In the genomic region with DNA sequence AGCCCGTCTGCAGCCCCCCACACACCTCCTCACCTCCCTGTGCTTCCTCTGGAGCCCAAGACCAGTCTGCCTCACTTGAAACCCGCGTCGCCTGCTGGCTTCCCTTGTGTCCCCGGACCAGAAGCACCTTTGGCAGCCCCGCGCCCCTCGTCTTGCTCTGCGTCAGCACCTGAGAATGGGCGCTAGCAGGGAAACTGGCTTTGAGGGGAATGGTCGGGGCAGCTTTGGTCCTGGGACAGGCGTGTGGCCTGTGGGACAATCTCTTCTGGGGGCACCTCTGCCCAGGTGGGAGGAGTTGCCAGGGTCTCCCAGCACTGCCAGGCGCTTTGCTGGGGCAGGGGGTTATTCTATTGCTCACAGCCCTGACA, we compare ENCODE assay signal across 1 cellular context.
TF ChIP-seq lines count a peak whose summit lies in the region.

No MANE protein-coding gene starts in this region.

TF ChIP-seq in HepG2, 621 proteins besides CTCF, POLR2A, EP300 and RAD21 (continued from another document and continues in another):
- no peak for TF ChIP-seq FOXJ3 (CRISPR knock-in tag; IDR thresholded peaks at IDR 0.05; ENCODE audit: borderline replicate concordance)
- TF ChIP-seq ZNF337 (CRISPR knock-in tag; IDR thresholded peaks at IDR 0.05; ENCODE audit: borderline replicate concordance, low read depth): no peak
- TF ChIP-seq SALL2 (CRISPR knock-in tag; IDR thresholded peaks at IDR 0.05): 0 out of 2 replicates have a peak, but pooled peaks have one; percentile 21
- no peak for TF ChIP-seq HHEX (CRISPR knock-in tag; IDR thresholded peaks at IDR 0.05)
- peak; percentile 32 for TF ChIP-seq U2AF1 (optimal IDR thresholded peaks at IDR 0.05; ENCODE audit: low read depth, low read length)
- TF ChIP-seq IKZF1 (IDR thresholded peaks at IDR 0.05): no peak
- no peak for TF ChIP-seq ZBTB49 (CRISPR knock-in tag; IDR thresholded peaks at IDR 0.05; ENCODE audit: borderline replicate concordance)
- no peak for TF ChIP-seq LRRFIP1 (CRISPR knock-in tag; conservative IDR thresholded peaks at IDR 0.05)
- no peak for TF ChIP-seq MZF1 (CRISPR knock-in tag; IDR thresholded peaks at IDR 0.05; ENCODE audit: borderline replicate concordance)
- no peak for TF ChIP-seq YEATS2 (CRISPR knock-in tag; IDR thresholded peaks at IDR 0.05; ENCODE audit: borderline replicate concordance)
- no peak for TF ChIP-seq DMTF1 (CRISPR knock-in tag; IDR thresholded peaks at IDR 0.05)
- no peak for TF ChIP-seq ZBTB7A (CRISPR knock-in tag; IDR thresholded peaks at IDR 0.05)
- TF ChIP-seq, protein P1, sequence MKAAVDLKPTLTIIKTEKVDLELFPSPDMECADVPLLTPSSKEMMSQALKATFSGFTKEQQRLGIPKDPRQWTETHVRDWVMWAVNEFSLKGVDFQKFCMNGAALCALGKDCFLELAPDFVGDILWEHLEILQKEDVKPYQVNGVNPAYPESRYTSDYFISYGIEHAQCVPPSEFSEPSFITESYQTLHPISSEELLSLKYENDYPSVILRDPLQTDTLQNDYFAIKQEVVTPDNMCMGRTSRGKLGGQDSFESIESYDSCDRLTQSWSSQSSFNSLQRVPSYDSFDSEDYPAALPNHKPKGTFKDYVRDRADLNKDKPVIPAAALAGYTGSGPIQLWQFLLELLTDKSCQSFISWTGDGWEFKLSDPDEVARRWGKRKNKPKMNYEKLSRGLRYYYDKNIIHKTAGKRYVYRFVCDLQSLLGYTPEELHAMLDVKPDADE (CRISPR knock-in tag; IDR thresholded peaks at IDR 0.05): no peak
- no peak for TF ChIP-seq ZBTB20 (CRISPR knock-in tag; IDR thresholded peaks at IDR 0.05; ENCODE audit: borderline replicate concordance, low read depth)
- TF ChIP-seq ZNF556 (CRISPR knock-in tag; IDR thresholded peaks at IDR 0.05; ENCODE audit: borderline replicate concordance): no peak
- TF ChIP-seq ZNF430 (CRISPR knock-in tag; IDR thresholded peaks at IDR 0.05): no peak
- TF ChIP-seq ZNF614 (CRISPR knock-in tag; IDR thresholded peaks at IDR 0.05; ENCODE audit: borderline replicate concordance): no peak
- TF ChIP-seq, protein P2, sequence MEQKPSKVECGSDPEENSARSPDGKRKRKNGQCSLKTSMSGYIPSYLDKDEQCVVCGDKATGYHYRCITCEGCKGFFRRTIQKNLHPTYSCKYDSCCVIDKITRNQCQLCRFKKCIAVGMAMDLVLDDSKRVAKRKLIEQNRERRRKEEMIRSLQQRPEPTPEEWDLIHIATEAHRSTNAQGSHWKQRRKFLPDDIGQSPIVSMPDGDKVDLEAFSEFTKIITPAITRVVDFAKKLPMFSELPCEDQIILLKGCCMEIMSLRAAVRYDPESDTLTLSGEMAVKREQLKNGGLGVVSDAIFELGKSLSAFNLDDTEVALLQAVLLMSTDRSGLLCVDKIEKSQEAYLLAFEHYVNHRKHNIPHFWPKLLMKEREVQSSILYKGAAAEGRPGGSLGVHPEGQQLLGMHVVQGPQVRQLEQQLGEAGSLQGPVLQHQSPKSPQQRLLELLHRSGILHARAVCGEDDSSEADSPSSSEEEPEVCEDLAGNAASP (CRISPR knock-in tag; IDR thresholded peaks at IDR 0.05; ENCODE audit: borderline replicate concordance): no peak
- TF ChIP-seq, protein P3, sequence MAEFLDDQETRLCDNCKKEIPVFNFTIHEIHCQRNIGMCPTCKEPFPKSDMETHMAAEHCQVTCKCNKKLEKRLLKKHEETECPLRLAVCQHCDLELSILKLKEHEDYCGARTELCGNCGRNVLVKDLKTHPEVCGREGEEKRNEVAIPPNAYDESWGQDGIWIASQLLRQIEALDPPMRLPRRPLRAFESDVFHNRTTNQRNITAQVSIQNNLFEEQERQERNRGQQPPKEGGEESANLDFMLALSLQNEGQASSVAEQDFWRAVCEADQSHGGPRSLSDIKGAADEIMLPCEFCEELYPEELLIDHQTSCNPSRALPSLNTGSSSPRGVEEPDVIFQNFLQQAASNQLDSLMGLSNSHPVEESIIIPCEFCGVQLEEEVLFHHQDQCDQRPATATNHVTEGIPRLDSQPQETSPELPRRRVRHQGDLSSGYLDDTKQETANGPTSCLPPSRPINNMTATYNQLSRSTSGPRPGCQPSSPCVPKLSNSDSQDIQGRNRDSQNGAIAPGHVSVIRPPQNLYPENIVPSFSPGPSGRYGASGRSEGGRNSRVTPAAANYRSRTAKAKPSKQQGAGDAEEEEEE (CRISPR knock-in tag; IDR thresholded peaks at IDR 0.05; ENCODE audit: borderline replicate concordance): no peak
- TF ChIP-seq, protein P4, sequence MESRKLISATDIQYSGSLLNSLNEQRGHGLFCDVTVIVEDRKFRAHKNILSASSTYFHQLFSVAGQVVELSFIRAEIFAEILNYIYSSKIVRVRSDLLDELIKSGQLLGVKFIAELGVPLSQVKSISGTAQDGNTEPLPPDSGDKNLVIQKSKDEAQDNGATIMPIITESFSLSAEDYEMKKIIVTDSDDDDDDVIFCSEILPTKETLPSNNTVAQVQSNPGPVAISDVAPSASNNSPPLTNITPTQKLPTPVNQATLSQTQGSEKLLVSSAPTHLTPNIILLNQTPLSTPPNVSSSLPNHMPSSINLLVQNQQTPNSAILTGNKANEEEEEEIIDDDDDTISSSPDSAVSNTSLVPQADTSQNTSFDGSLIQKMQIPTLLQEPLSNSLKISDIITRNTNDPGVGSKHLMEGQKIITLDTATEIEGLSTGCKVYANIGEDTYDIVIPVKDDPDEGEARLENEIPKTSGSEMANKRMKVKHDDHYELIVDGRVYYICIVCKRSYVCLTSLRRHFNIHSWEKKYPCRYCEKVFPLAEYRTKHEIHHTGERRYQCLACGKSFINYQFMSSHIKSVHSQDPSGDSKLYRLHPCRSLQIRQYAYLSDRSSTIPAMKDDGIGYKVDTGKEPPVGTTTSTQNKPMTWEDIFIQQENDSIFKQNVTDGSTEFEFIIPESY (CRISPR knock-in tag; IDR thresholded peaks at IDR 0.05): peak; percentile 18; the same call in 1 of the 2 replicates
- no peak for TF ChIP-seq SPEN (CRISPR knock-in tag; IDR thresholded peaks at IDR 0.05; ENCODE audit: low read depth)
- TF ChIP-seq, protein P5, sequence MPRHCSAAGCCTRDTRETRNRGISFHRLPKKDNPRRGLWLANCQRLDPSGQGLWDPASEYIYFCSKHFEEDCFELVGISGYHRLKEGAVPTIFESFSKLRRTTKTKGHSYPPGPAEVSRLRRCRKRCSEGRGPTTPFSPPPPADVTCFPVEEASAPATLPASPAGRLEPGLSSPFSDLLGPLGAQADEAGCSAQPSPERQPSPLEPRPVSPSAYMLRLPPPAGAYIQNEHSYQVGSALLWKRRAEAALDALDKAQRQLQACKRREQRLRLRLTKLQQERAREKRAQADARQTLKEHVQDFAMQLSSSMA (CRISPR knock-in tag; IDR thresholded peaks at IDR 0.05): no peak
- no peak for TF ChIP-seq ZBTB8A (CRISPR knock-in tag; IDR thresholded peaks at IDR 0.05; ENCODE audit: borderline replicate concordance, low read depth)
- no peak for TF ChIP-seq ZNF335 (CRISPR knock-in tag; IDR thresholded peaks at IDR 0.05)
- TF ChIP-seq ZNF672 (CRISPR knock-in tag; IDR thresholded peaks at IDR 0.05): no peak
- no peak for TF ChIP-seq ZNF572 (CRISPR knock-in tag; IDR thresholded peaks at IDR 0.05)
- TF ChIP-seq TRIM22 (IDR thresholded peaks at IDR 0.05): no peak
- TF ChIP-seq, protein P6, sequence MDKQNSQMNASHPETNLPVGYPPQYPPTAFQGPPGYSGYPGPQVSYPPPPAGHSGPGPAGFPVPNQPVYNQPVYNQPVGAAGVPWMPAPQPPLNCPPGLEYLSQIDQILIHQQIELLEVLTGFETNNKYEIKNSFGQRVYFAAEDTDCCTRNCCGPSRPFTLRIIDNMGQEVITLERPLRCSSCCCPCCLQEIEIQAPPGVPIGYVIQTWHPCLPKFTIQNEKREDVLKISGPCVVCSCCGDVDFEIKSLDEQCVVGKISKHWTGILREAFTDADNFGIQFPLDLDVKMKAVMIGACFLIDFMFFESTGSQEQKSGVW (CRISPR knock-in tag; IDR thresholded peaks at IDR 0.05; ENCODE audit: borderline replicate concordance): no peak
- no peak for TF ChIP-seq RCOR2 (CRISPR knock-in tag; IDR thresholded peaks at IDR 0.05)
- TF ChIP-seq HIVEP1 (CRISPR knock-in tag; IDR thresholded peaks at IDR 0.05): peak; percentile 10; the same call in 1 of the 2 replicates
- TF ChIP-seq RBM22 (optimal IDR thresholded peaks at IDR 0.05; ENCODE audit: low read length): peak; percentile 10
- TF ChIP-seq BRF2 (CRISPR knock-in tag; IDR thresholded peaks at IDR 0.05): no peak
- no peak for TF ChIP-seq GATA4 (IDR thresholded peaks at IDR 0.05; ENCODE audit: borderline replicate concordance, low read depth)
- TF ChIP-seq ZSCAN25 (CRISPR knock-in tag; IDR thresholded peaks at IDR 0.05): no peak
- TF ChIP-seq ZNF160 (CRISPR knock-in tag; IDR thresholded peaks at IDR 0.05): no peak
- TF ChIP-seq, protein P7, sequence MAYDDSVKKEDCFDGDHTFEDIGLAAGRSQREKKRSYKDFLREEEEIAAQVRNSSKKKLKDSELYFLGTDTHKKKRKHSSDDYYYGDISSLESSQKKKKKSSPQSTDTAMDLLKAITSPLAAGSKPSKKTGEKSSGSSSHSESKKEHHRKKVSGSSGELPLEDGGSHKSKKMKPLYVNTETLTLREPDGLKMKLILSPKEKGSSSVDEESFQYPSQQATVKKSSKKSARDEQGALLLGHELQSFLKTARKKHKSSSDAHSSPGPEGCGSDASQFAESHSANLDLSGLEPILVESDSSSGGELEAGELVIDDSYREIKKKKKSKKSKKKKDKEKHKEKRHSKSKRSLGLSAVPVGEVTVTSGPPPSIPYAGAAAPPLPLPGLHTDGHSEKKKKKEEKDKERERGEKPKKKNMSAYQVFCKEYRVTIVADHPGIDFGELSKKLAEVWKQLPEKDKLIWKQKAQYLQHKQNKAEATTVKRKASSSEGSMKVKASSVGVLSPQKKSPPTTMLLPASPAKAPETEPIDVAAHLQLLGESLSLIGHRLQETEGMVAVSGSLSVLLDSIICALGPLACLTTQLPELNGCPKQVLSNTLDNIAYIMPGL (CRISPR knock-in tag; IDR thresholded peaks at IDR 0.05; ENCODE audit: borderline replicate concordance in 1 of 2, low read depth in 1 of 2): no peak
